Comparison of ENCODE assay signal across 8 cellular contexts in genomic region chr17:7572338-7572587, GRCh38. TPM values are rescaled to one million over a fixed set of nuclear protein-coding genes. Genes with fewer than 3 reads are reported as not detected.
DNase-seq lines count a peak whose midpoint lies in the region; ATAC-seq, FAIRE-seq and TF ChIP-seq lines count a peak whose summit lies in the region.

No MANE protein-coding gene starts in this region.

- no peak for ATAC-seq in natural killer cell
- no peak for ATAC-seq in HG02678 (IDR thresholded peaks at IDR 0.05; ENCODE audit: unreplicated experiment)
- no peak for ATAC-seq in GM18873 (IDR thresholded peaks at IDR 0.05; ENCODE audit: low FRiP score, unreplicated experiment)

- FAIRE-seq in GM12891 (lab: Jason Lieb, UNC): peak; percentile 99

- no peak for TF ChIP-seq CTCF in choroid plexus epithelial cell (conservative IDR thresholded peaks at IDR 0.05; ENCODE audit: low read depth, low read length)
- no peak for TF ChIP-seq CTCF in natural killer cell (IDR thresholded peaks at IDR 0.05)

- TF ChIP-seq POLR2A in GM12891 (IDR thresholded peaks at IDR 0.05; ENCODE audit: low read depth, low read length): no peak

- no peak for TF ChIP-seq RAD21 in Ishikawa (IDR thresholded peaks at IDR 0.05; ENCODE audit: low read depth)

- no peak for TF ChIP-seq EP300 in Ishikawa (IDR thresholded peaks at IDR 0.05; ENCODE audit: borderline replicate concordance)

- H3K4me1 Mint-ChIP-seq in natural killer cell: peaks cover 43 to 47% of the 10 kb centered on the region in 2 donors

- intact Hi-C loops in natural killer cell (cut with micrococcal nuclease): loop anchor here (1.0 to 5.0 kb wide), 6 partner anchors 11 to 270 kb away; partner anchors contain the start of genes EIF5A, FXR2, POLR2A and SENP3

- DNase-seq in GM12891 (ENCODE audit: insufficient read length, low spot score) (no peak), choroid plexus epithelial cell (ENCODE audit: low read depth) (no peak), natural killer cell (no peak), iPS-NIHi11 (ENCODE audit: low spot score) (no peak), AG08396 (ENCODE audit: low spot score) (no peak)

- H3K4me3 Mint-ChIP-seq in natural killer cell: peak overlapping the region; percentile 99

- peak overlapping the region; percentile 71 for H3K4me3 ChIP-seq in choroid plexus epithelial cell (ENCODE audit: low read depth, low read length)

- H3K36me3 Mint-ChIP-seq in natural killer cell: peaks cover 12% of the 10 kb centered on the region

- H3K27me3 Mint-ChIP-seq in natural killer cell (ENCODE audit: low read depth in 2 of 2): no peaks in the 10 kb centered on the region

- H3K9me3 Mint-ChIP-seq in natural killer cell: no peaks in the 10 kb centered on the region

- peak overlapping the region; percentile 98 to 100 for H3K27ac Mint-ChIP-seq in natural killer cell

TF ChIP-seq in GM12891, 5 proteins besides CTCF, POLR2A, EP300 and RAD21:
- TF ChIP-seq POU2F2 (IDR thresholded peaks at IDR 0.05; ENCODE audit: low read depth, low read length) (no peak), POLR2AphosphoS5 (IDR thresholded peaks at IDR 0.05; ENCODE audit: low read depth, low read length) (peak; percentile 44; the same call in 1 of the 2 replicates), SPI1 (IDR thresholded peaks at IDR 0.05; ENCODE audit: low read depth, low read length) (peak; percentile 86), PAX5 (IDR thresholded peaks at IDR 0.05; ENCODE audit: insufficient read depth, low read length, severe bottlenecking) (no peak), TAF1 (IDR thresholded peaks at IDR 0.05; ENCODE audit: low read depth, low read length) (peak; percentile 75; the same call in 1 of the 2 replicates)
TF ChIP-seq in GM12891: peak in this region for 3.

TF ChIP-seq in Ishikawa, 13 proteins besides CTCF, POLR2A, EP300 and RAD21:
- TF ChIP-seq TEAD4 (IDR thresholded peaks at IDR 0.05): no peak
- TF ChIP-seq EGR1 (IDR thresholded peaks at IDR 0.05): peak; percentile 69; the same call in 1 of the 2 replicates
- no peak for TF ChIP-seq REST (IDR thresholded peaks at IDR 0.05; ENCODE audit: low read depth)
- TF ChIP-seq TCF12 (IDR thresholded peaks at IDR 0.05; ENCODE audit: low read depth): no peak
- TF ChIP-seq NFIC (IDR thresholded peaks at IDR 0.05): no peak
- TF ChIP-seq TAF1 (IDR thresholded peaks at IDR 0.05; ENCODE audit: low read depth): no peak
- peak; percentile 94 for TF ChIP-seq YY1 (IDR thresholded peaks at IDR 0.05; ENCODE audit: low read depth)
- peak; percentile 100 for TF ChIP-seq MAX (IDR thresholded peaks at IDR 0.05)
- TF ChIP-seq FOXM1 (IDR thresholded peaks at IDR 0.05; ENCODE audit: borderline replicate concordance, low read depth): no peak
- peak; percentile 97 for TF ChIP-seq USF1 (IDR thresholded peaks at IDR 0.05)

RNA-seq across cellular contexts. Expression of gene CD68, which starts 7.2 kb away (rescaled TPM):
- polyA plus RNA-seq in GM12891 (2012; ENCODE audit: low read depth, missing spikeins): 6.6 TPM
- total RNA-seq in natural killer cell: 10 to 100 TPM in 2 of 3 donors, 1 to 10 TPM in 1; 1.4 to 24.7 (median 13.0) TPM

RNA-seq across cellular contexts. Expression of gene SENP3, which starts 10.5 kb away (rescaled TPM):
- 34.7 TPM for polyA plus RNA-seq in GM12891 (2012; ENCODE audit: low read depth, missing spikeins)
- total RNA-seq in natural killer cell: 10 to 100 TPM; 36.9 to 42.3 (median 39.1) TPM

RNA-seq across cellular contexts. Expression of gene MPDU1, which starts 11.4 kb away (rescaled TPM):
- polyA plus RNA-seq in GM12891 (2012; ENCODE audit: low read depth, missing spikeins): 46.6 TPM
- total RNA-seq in natural killer cell: 10 to 100 TPM; 26.3 to 29.2 (median 27.1) TPM

RNA-seq across cellular contexts. Expression of gene TNFSF13, which starts 13.7 kb away (rescaled TPM):
- polyA plus RNA-seq in GM12891 (2012; ENCODE audit: low read depth, missing spikeins): 10.4 TPM
- total RNA-seq in natural killer cell: 10 to 100 TPM in 1 of 3 donors, 1 to 10 TPM in 2; 2.7 to 11.1 (median 2.7) TPM

RNA-seq across cellular contexts. Expression of gene SOX15, which starts 17.6 kb away (rescaled TPM):
- 1.0 TPM for polyA plus RNA-seq in GM12891 (2012; ENCODE audit: low read depth, missing spikeins)
- under 1 TPM in 1 of 3 donors, not detected in 2; 0.27 TPM for total RNA-seq in natural killer cell
